Comparison of ENCODE assay signal across 12 cellular contexts in the genomic region with DNA sequence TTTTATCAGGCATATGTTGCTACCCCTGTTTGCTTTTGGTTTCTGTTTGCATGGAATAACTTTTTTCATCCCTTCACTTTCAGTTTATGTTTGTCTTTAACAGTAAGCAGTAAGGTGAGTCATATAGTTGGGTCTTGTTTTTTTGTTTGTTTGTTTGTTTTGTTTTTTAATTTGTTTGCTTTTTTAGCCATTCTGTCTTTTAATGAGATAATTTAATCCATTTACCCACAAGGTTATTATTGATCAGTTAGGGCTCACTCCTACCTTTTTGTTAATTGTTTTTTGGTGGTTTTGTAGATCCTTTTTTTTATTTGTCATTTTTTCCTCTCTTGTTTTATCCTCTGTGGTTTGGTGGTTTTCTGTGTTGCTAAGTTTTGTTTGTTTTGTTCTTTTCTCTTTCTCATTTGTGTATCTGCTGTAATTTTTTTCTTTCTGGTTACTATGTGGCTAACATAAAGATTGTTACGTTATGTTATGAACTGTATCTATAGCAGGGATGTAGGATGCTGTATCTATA.
A peak's percentile ranks its signal among the peaks of the same experiment; 100 is the strongest.
DNase-seq lines count a peak whose midpoint lies in the region; ATAC-seq and TF ChIP-seq lines count a peak whose summit lies in the region.
"Had no signal": no experiment of that assay in that cellular context is flagged by ENCODE, and none has a peak within 500 bp of the region (broad histone marks: within the 10 kb centered on the region; RNA-seq: fewer than 3 reads in every experiment).

No MANE protein-coding gene starts in this region.

- TF ChIP-seq POLR2A in right lobe of liver (IDR thresholded peaks at IDR 0.05) = no peak

- H3K27ac ChIP-seq in PC-9 (no peak overlapping the region), right lobe of liver (no peak overlapping the region)
- H3K27ac ChIP-seq: C4-2B had no signal

- TF ChIP-seq CTCF in PC-9 (conservative IDR thresholded peaks at IDR 0.05) = no peak
- TF ChIP-seq CTCF in right lobe of liver (IDR thresholded peaks at IDR 0.05) = no peak

- intact Hi-C loops in PC-9 (cut with micrococcal nuclease; ENCODE audit: unreplicated experiment) (no loop called here), right lobe of liver (cut with DNase I) (no loop called here)

- ATAC-seq in GM18520 (IDR thresholded peaks at IDR 0.05; ENCODE audit: unreplicated experiment) (peak; percentile 93), GM21423 (IDR thresholded peaks at IDR 0.05; ENCODE audit: unreplicated experiment) (peak; percentile 87), HG03045 (IDR thresholded peaks at IDR 0.05; ENCODE audit: unreplicated experiment) (peak; percentile 91), esophagus mucosa (no peak), right lobe of liver (no peak)
- ATAC-seq in stimulated activated naive CD8-positive, alpha-beta T cell treated with anti-CD3 and anti-CD28 coated beads, Interleukin-15, Interleukin-2, amounts not matched to agents 100 U/mL and 50 U/mL, for 24 hours = no peak
- ATAC-seq: naive thymus-derived CD8-positive, alpha-beta T cell had no signal

- H3K36me3 ChIP-seq in PC-9 (ENCODE audit: low read depth) (no peaks in the 10 kb centered on the region), right lobe of liver (no peaks in the 10 kb centered on the region)

- H3K4me1 ChIP-seq in PC-9 (replicated peaks; ENCODE audit: insufficient read depth) (no peaks in the 10 kb centered on the region), right lobe of liver (no peaks in the 10 kb centered on the region)

- H3K27me3 ChIP-seq in PC-9 (ENCODE audit: insufficient read depth, low read depth) (no peaks in the 10 kb centered on the region), right lobe of liver (no peaks in the 10 kb centered on the region)

- 0 out of 2 replicates have a peak, but pooled peaks cover 3% of the 10 kb centered on the region for H3K9me2 ChIP-seq in PC-9 (ENCODE audit: insufficient read depth)

- no peak for DNase-seq in PC-9
- DNase-seq in stimulated activated naive CD8-positive, alpha-beta T cell treated with anti-CD3 and anti-CD28 coated beads, Interleukin-15, Interleukin-2, amounts not matched to agents 100 U/mL and 50 U/mL, for 24 hours = no peak
- no peak for DNase-seq in NCI-H2227 treated with DMSO at 0.1 percent for 48 hours (lab: John Stamatoyannopoulos, UW)
- no peak for DNase-seq in right lobe of liver
- DNase-seq: naive thymus-derived CD8-positive, alpha-beta T cell; NCI-H2107; stimulated activated CD4-positive, alpha-beta T cell treated with anti-CD3 and anti-CD28 coated beads, Interleukin-12 subunit alpha, Interleukin-12 subunit beta, amount 100 ng/mL, for 4 hours had no signal

- no peak overlapping the region for H3K4me3 ChIP-seq in PC-9
- no peak overlapping the region for H3K4me3 ChIP-seq in right lobe of liver

- no peaks in the 10 kb centered on the region for H4K20me1 ChIP-seq in PC-9 (ENCODE audit: insufficient read depth)

- H3K79me2 ChIP-seq in PC-9 (ENCODE audit: low read depth) = no peaks in the 10 kb centered on the region

- H3K4me2 ChIP-seq in PC-9 = peak overlapping the region; percentile 0; the same call in 1 of the 2 replicates

- H3F3A ChIP-seq in PC-9 (ENCODE audit: insufficient read depth, low read depth) = no peaks in the 10 kb centered on the region

- H3K9me3 ChIP-seq in PC-9 (ENCODE audit: insufficient read depth, low read depth) (no peaks in the 10 kb centered on the region), right lobe of liver (no peaks in the 10 kb centered on the region)

- CTCF ChIA-PET in PC-9 (lab: Charles Lee) = no interaction called here

- no TSS peak for BruUV-seq in PC-9 (replicated peaks; lab: Mats Ljungman, UMichigan)

- POLR2A ChIA-PET in PC-9 (lab: Charles Lee; ENCODE audit: unreplicated experiment) = no interaction called here

- WGBS in right lobe of liver (ENCODE audit: insufficient coverage, low coverage, low lambda C conversion rate, missing lambda C conversion rate) = 46% methylated on average over 1 of the region's 1 CpG

- H2AFZ ChIP-seq in PC-9 = no peak overlapping the region

Comparison
In these comparisons a context has a peak if more than half of its experiments do, and no peak if none do; other contexts are left out.
1. ATAC-seq: peak in GM18520 (single experiment), GM21423 (single experiment) and HG03045 (single experiment); none in esophagus mucosa (single experiment), stimulated activated naive CD8-positive, alpha-beta T cell treated with anti-CD3 and anti-CD28 coated beads, Interleukin-15, Interleukin-2, amounts not matched to agents 100 U/mL and 50 U/mL, for 24 hours (single experiment) and right lobe of liver (0 of 4).